Comparison of ENCODE assay signal across 8 cellular contexts in the genomic region with DNA sequence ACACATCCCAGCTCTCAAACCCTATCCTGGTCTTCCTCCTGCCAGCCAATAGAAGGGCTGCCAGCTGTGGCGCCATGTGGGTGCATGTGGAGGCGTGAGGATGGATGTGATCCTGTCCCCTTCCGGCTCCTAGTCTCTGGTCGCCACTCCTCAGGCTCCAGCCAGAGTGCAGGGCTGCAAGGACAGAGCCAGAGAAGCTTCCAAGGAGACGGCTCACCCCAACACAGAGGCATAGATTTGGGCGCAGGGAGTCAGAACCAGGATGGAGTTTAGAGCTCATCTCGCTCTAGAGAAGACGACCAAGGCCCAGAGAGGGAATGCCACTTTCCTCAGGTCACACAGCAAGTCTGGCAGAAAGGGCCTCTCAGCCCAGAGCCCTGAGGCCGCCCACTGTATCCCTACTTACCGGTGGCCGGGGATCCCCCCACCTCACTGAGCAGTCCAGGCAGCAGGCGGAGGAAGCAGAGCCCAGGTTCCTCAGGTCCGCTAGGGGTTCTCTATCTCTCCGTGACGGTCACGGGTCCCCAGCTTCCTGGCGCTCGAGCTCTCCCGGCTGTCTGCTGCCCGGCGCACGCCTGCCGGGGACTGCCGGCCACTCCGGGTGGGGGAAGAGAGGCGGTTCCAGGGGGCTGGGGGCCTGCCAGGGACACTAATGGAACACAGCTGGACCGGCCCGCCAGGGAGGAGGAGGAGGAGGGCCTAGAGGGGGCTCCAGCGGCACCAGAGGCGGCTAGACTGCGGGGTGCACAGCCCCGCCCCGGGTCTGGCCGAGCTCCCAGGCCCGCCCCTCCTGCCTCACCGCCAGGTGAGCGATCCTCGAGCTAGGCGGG. TPM values are rescaled to one million over a fixed set of nuclear protein-coding genes. Genes with fewer than 3 reads are reported as not detected.
DNase-seq lines count a peak whose midpoint lies in the region; ATAC-seq, FAIRE-seq and TF ChIP-seq lines count a peak whose summit lies in the region.

Gene COL16A1, minus strand, starts transcription at position 587 of the 830 bp plus-strand sequence. CDS start 1,824 bp downstream, outside the sequence.

- no peak for DNase-seq in T-helper 2 cell treated with Interferon-gamma antibody and Interleukin-4, amounts not matched to agents 5 μg/mL and 100 μg/mL, for 36 hours (ENCODE audit: low spot score)
- DNase-seq in T-helper 2 cell = no peak
- DNase-seq in K562 (ENCODE audit: extremely low read depth in 1 of 4, low spot score in 3 of 4) = peak in 3 of 4 experiments; percentile 36 to 54 (median 50)
- DNase-seq in skeletal muscle cell (ENCODE audit: low read depth) = no peak
- DNase-seq in RPMI8226 = no peak
- no peak for DNase-seq in activated gamma-delta T cell (lab: John Stamatoyannopoulos, UW)

- no peak for TF ChIP-seq POLR2A in K562 (conservative IDR thresholded peaks at IDR 0.05)

- H3K27me3 ChIP-seq in K562 (ENCODE audit: control insufficient read depth in 2 of 2, insufficient read depth in 2 of 2, low read length in 2 of 2) = peaks cover 10 to 58% of the 10 kb centered on the region in 2 experiments
- peaks cover 13% of the 10 kb centered on the region for H3K27me3 ChIP-seq in iPS-18a (ENCODE audit: control insufficient read depth, insufficient read depth, low read length)

- in situ Hi-C loops in K562 (cut with MboI) = no loop called here

- peak within 1 kb of the TSS; percentile 7; the same call in 1 of the 2 replicates for H3K4me2 ChIP-seq in K562 (ENCODE audit: insufficient read depth, low read length)

- peak within 1 kb of the TSS; percentile 85 for H2AFZ ChIP-seq in K562 (ENCODE audit: low read depth, low read length)

- H3K4me3 ChIP-seq in K562 (no peak within 1 kb of the TSS), iPS-18a (ENCODE audit: low read length) (peak within 1 kb of the TSS; percentile 48), skeletal muscle cell (ENCODE audit: low read depth, low read length) (peak within 1 kb of the TSS; percentile 65)

- WGBS in K562 (ENCODE audit: insufficient coverage, low coverage, missing lambda C conversion rate) = 19% methylated on average over 33 of the region's 39 CpGs

- TF ChIP-seq CTCF in K562 (IDR thresholded peaks at IDR 0.05 in 2 of 3, conservative IDR thresholded peaks at IDR 0.05 in 1 of 3; ENCODE audit: insufficient read depth in 2 of 3, low read depth in 1 of 3, low read length in 3 of 3) = no peak

- intact Hi-C loops in K562 (cut with micrococcal nuclease) = loop anchor here (2.0 kb wide), 1 partner anchor 41 kb away; no protein-coding TSS in a partner anchor

- no peak for TF ChIP-seq EP300 in K562 (IDR thresholded peaks at IDR 0.05; ENCODE audit: low read length)

- peaks cover 27% of the 10 kb centered on the region for H3K4me1 Mint-ChIP-seq in T-helper 2 cell treated with Interferon-gamma antibody and Interleukin-4, amounts not matched to agents 5 μg/mL and 100 μg/mL, for 36 hours (ENCODE audit: low read depth)

- no peaks in the 10 kb centered on the region for H3K36me3 Mint-ChIP-seq in T-helper 2 cell treated with Interferon-gamma antibody and Interleukin-4, amounts not matched to agents 5 μg/mL and 100 μg/mL, for 36 hours (ENCODE audit: low read depth)

- H3K4me1 ChIP-seq in K562 (replicated peaks in 1 of 2; ENCODE audit: control insufficient read depth in 2 of 2, insufficient read depth in 2 of 2, low read length in 2 of 2) (peaks cover 14 to 30% of the 10 kb centered on the region in 2 experiments), iPS-18a (ENCODE audit: control insufficient read depth, low read depth, low read length) (peaks cover 13% of the 10 kb centered on the region)

- no peaks in the 10 kb centered on the region for H3K36me3 ChIP-seq in K562 (ENCODE audit: control insufficient read depth, insufficient read depth, low read length)
- H3K36me3 ChIP-seq in iPS-18a (ENCODE audit: control insufficient read depth, low read depth, low read length) = no peaks in the 10 kb centered on the region

- H3K27me3 Mint-ChIP-seq in T-helper 2 cell treated with Interferon-gamma antibody and Interleukin-4, amounts not matched to agents 5 μg/mL and 100 μg/mL, for 36 hours (ENCODE audit: low read depth) = peaks cover 25% of the 10 kb centered on the region

- H3K9me3 ChIP-seq in K562 (replicated peaks; ENCODE audit: control insufficient read depth, insufficient read depth, low read depth, low read length) = no peaks in the 10 kb centered on the region
- no peaks in the 10 kb centered on the region for H3K9me3 ChIP-seq in iPS-18a (ENCODE audit: control insufficient read depth, low read depth, low read length)

- POLR2A ChIA-PET in K562 (lab: Yijun Ruan, JAX) = interaction anchor here (0.6 to 3.1 kb wide), 6 partner anchors 10 to 87 kb away, joined by 3 to 13 read pairs (median 4); no protein-coding TSS in a partner anchor

- peak within 1 kb of the TSS; percentile 8 for H3K4me3 Mint-ChIP-seq in T-helper 2 cell treated with Interferon-gamma antibody and Interleukin-4, amounts not matched to agents 5 μg/mL and 100 μg/mL, for 36 hours

- H3K27ac ChIP-seq in K562 (ENCODE audit: extremely low read depth, low read depth, low read length) = peak within 1 kb of the TSS; percentile 29; the same call in 2 of the 3 replicates
- H3K27ac ChIP-seq in iPS-18a (ENCODE audit: low read length) = no peak within 1 kb of the TSS

- ATAC-seq in K562 (peak; percentile 16), GM18909 (IDR thresholded peaks at IDR 0.05; ENCODE audit: poor library complexity, unreplicated experiment) (no peak)

- no peaks in the 10 kb centered on the region for H4K20me1 ChIP-seq in K562 (replicated peaks; ENCODE audit: control insufficient read depth, insufficient read depth, low read length)

- CTCF ChIA-PET in K562 (lab: Yijun Ruan, JAX; ENCODE audit: low intra/inter-chr PET ratio) = interaction anchor here (1.1 kb wide), 1 partner anchor 40 kb away, joined by 6 read pairs; no protein-coding TSS in a partner anchor

- no peak within 1 kb of the TSS for H3K27ac Mint-ChIP-seq in T-helper 2 cell treated with Interferon-gamma antibody and Interleukin-4, amounts not matched to agents 5 μg/mL and 100 μg/mL, for 36 hours

- H3K9me1 ChIP-seq in K562 (ENCODE audit: control insufficient read depth, insufficient read depth, low read length) = no peaks in the 10 kb centered on the region

- TF ChIP-seq RAD21 in K562 (CRISPR knock-in tag; conservative IDR thresholded peaks at IDR 0.05 in 1 of 2, IDR thresholded peaks at IDR 0.05 in 1 of 2) = no peak

- no TSS peak for BruUV-seq in K562 (replicated peaks; lab: Mats Ljungman, UMichigan)

- H3K9ac ChIP-seq in K562 (ENCODE audit: insufficient read depth in 1 of 2, low read depth in 2 of 2, low read length in 2 of 2) (peak within 1 kb of the TSS; percentile 8 to 42; a peak in 3 of 4 replicates), iPS-18a (ENCODE audit: low read length) (peak within 1 kb of the TSS; percentile 16)

- no peaks in the 10 kb centered on the region for H3K79me2 ChIP-seq in K562 (ENCODE audit: control insufficient read depth, insufficient read depth, low read length)

- no peak for FAIRE-seq in K562 (lab: Jason Lieb, UNC)

- no peaks in the 10 kb centered on the region for H3K9me3 Mint-ChIP-seq in T-helper 2 cell treated with Interferon-gamma antibody and Interleukin-4, amounts not matched to agents 5 μg/mL and 100 μg/mL, for 36 hours

TF ChIP-seq in K562, 482 proteins besides CTCF, POLR2A, EP300 and RAD21 (continues in another document):
- TF ChIP-seq, protein P1, sequence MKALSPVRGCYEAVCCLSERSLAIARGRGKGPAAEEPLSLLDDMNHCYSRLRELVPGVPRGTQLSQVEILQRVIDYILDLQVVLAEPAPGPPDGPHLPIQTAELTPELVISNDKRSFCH (CRISPR knock-in tag; IDR thresholded peaks at IDR 0.05) = no peak
- TF ChIP-seq, protein P1 (tag; IDR thresholded peaks at IDR 0.05) = no peak
- TF ChIP-seq BCOR (IDR thresholded peaks at IDR 0.05) (peak; percentile 88), FIP1L1 (IDR thresholded peaks at IDR 0.05; ENCODE audit: low read depth, low read length, poor library complexity, severe bottlenecking) (no peak), RBM25 (IDR thresholded peaks at IDR 0.05; ENCODE audit: low read depth, low read length, severe bottlenecking) (peak; percentile 78), TEAD4 (IDR thresholded peaks at IDR 0.05; ENCODE audit: low read length) (no peak), TEAD4 (CRISPR knock-in tag; IDR thresholded peaks at IDR 0.05; ENCODE audit: borderline replicate concordance) (no peak), MAFF (IDR thresholded peaks at IDR 0.05; ENCODE audit: low read length) (no peak), FOXA3 (CRISPR knock-in tag; conservative IDR thresholded peaks at IDR 0.05 in 1 of 2, IDR thresholded peaks at IDR 0.05 in 1 of 2) (0 out of 4 replicates have a peak, but pooled peaks of 1 of the 2 experiments have one; percentile 33), ZNF830 (CRISPR knock-in tag; IDR thresholded peaks at IDR 0.05) (no peak), HOXB6 (CRISPR knock-in tag; IDR thresholded peaks at IDR 0.05; ENCODE audit: borderline replicate concordance) (no peak), ATF1 (CRISPR knock-in tag; IDR thresholded peaks at IDR 0.05) (no peak), ATF1 (tag; IDR thresholded peaks at IDR 0.05) (no peak), SMARCA5 (IDR thresholded peaks at IDR 0.05) (peak; percentile 55; the same call in 1 of the 2 replicates)

RNA-seq across cellular contexts. Expression of gene COL16A1, which starts in this region (rescaled TPM):
- total RNA-seq in K562 (2011; cell fraction: chromatin; rRNA removed; ENCODE audit: low replicate concordance) = 0.44 TPM in 1 of 2 replicates, not detected in the other
- 0.13 and 0.17 TPM in 2 replicates for total RNA-seq in K562 (2011; cell fraction: nucleolus; rRNA removed)
- total RNA-seq in K562 (2011; cell fraction: nucleoplasm; rRNA removed) = not detected in 2 replicates
- total RNA-seq in K562 (2014; rRNA removed) (0.04 TPM in 1 of 2 replicates, not detected in the other), K562 (2014; rRNA removed; fragmentation: Illumina TruSeq; extraction: Trizol) (not detected in 2 replicates), K562 (2015; rRNA removed; fragmentation: Illumina TruSeq; extraction: Trizol) (0.08 TPM in 1 of 2 replicates, not detected in the other), K562 (2021) (0.54 and 0.60 TPM in 2 replicates)
- polyA plus RNA-seq in K562 (2011; rRNA removed) (0.11 TPM in 1 of 2 replicates, not detected in the other), K562 (2014; fragmentation: Illumina TruSeq; extraction: Trizol) (not detected in 2 replicates), K562 (2014; fragmentation: Nextera tagmentation; extraction: Ambion mirVana) (not detected), K562 (2014; rRNA removed) (0.11 TPM in 1 of 2 replicates, not detected in the other)
- polyA plus RNA-seq in K562 (2011; cell fraction: cytosol; rRNA removed) = not detected in 2 replicates
- 0.31 and 0.36 TPM in 2 replicates for polyA plus RNA-seq in K562 (2011; cell fraction: nucleus; rRNA removed)
- polyA plus RNA-seq in K562 (2012) = 0.37 TPM in 1 of 2 replicates, not detected in the other
- not detected in 2 replicates for polyA minus RNA-seq in K562 (2011; rRNA and poly(A)+ RNA removed)
- not detected in 2 replicates for polyA minus RNA-seq in K562 (2011; cell fraction: cytosol; rRNA and poly(A)+ RNA removed)
- polyA minus RNA-seq in K562 (2011; cell fraction: nucleus; rRNA and poly(A)+ RNA removed) = not detected in 2 replicates

Comparison
In these comparisons a context has a peak if more than half of its experiments do, and no peak if none do; other contexts are left out.
1. Peak in DNase-seq, ATAC-seq, H3K27ac ChIP-seq, H3K9ac ChIP-seq and H3K4me2 ChIP-seq in K562; RNA of the gene not detected or under 1 TPM.